1 cellular context compared by ENCODE assay signal in the genomic region with DNA sequence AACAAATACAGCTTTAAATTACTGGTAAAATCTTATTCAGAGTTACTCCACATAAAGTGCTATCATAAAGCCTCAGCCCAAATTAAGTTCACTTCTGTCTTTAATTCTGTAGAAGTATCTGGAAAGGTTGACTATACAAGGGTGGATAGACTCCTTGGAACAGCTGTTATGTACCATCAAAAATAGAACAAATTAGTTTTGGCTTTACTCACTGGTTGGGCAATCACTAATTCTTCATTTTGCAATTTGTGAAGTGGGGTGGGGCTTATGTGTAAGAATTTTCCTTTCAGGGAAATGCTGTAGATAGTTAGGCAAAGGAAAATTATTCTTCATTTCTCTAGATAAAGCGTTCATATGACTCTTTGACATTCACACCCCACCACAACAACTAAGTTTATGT.
A peak's percentile ranks its signal among the peaks of the same experiment; 100 is the strongest.
TF ChIP-seq lines count a peak whose summit lies in the region.

No MANE protein-coding gene starts in this region.

TF ChIP-seq in IMR-90, 13 proteins besides CTCF, POLR2A, EP300 and RAD21:
- peak; percentile 62 for TF ChIP-seq CEBPB (IDR thresholded peaks at IDR 0.05; ENCODE audit: low read depth, low read length)
- no peak for TF ChIP-seq RFX5 (IDR thresholded peaks at IDR 0.05; ENCODE audit: low read depth, low read length)
